In the genomic region with DNA sequence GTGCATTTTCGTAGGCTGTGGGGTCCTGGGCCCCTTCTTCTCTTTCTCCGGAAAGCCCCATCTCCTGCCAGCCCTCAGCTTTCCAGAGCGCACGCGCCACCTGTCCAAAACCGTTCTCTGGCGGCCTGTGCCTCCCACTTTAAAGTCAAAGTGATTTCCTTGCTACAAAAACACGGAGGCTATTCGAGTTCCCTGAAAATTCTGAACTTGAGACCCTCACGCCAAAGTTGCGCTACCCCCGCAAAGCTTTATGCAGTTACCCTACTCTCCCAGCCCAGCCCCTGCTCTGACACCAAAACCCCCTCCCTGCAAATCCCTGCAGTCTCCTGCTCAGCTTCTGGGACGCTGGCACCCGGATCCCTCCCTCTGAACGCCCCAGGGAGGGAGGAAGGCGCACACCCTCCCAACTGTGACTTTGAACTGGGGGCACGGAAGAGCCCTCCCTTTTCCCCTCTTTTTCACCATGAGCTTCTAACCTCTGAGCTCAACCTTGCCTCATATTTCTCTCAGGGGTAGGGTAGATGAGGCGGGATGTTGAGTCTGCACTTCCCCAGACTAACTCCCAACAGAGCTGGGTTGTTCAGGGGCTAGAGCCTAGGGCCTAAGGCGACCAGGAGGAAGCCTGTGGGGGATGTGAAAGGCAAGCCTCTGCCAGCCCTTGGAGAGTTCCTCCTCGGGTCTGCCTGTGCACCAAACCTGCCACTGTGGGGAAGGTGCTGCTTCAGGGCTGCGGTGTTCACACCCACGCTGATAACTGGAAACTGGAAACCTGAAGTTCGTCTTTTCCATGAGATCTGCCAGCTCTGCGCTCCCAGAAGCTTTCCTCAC, we compare ENCODE assay signal across 1 cellular context.
TF ChIP-seq lines count a peak whose summit lies in the region.

No MANE protein-coding gene starts in this region.

TF ChIP-seq in SK-N-SH, 30 proteins besides CTCF, POLR2A, EP300 and RAD21:
- no peak for TF ChIP-seq JUND (IDR thresholded peaks at IDR 0.05)
- TF ChIP-seq, protein P1, sequence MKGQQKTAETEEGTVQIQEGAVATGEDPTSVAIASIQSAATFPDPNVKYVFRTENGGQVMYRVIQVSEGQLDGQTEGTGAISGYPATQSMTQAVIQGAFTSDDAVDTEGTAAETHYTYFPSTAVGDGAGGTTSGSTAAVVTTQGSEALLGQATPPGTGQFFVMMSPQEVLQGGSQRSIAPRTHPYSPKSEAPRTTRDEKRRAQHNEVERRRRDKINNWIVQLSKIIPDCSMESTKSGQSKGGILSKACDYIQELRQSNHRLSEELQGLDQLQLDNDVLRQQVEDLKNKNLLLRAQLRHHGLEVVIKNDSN (IDR thresholded peaks at IDR 0.05; ENCODE audit: borderline replicate concordance, low read depth), result no peak
- no peak for TF ChIP-seq TCF12 (IDR thresholded peaks at IDR 0.05)
- no peak for TF ChIP-seq MEF2A (IDR thresholded peaks at IDR 0.05; ENCODE audit: borderline replicate concordance, low read depth)
- no peak for TF ChIP-seq MAX (IDR thresholded peaks at IDR 0.05; ENCODE audit: low read depth)
- no peak for TF ChIP-seq RXRA (IDR thresholded peaks at IDR 0.05; ENCODE audit: borderline replicate concordance, low read depth)
- no peak for TF ChIP-seq FOXJ3 (CRISPR knock-in tag; IDR thresholded peaks at IDR 0.05)
- TF ChIP-seq POLR2AphosphoS5 (IDR thresholded peaks at IDR 0.05; ENCODE audit: low read depth, low read length), result no peak
- TF ChIP-seq, protein P2, sequence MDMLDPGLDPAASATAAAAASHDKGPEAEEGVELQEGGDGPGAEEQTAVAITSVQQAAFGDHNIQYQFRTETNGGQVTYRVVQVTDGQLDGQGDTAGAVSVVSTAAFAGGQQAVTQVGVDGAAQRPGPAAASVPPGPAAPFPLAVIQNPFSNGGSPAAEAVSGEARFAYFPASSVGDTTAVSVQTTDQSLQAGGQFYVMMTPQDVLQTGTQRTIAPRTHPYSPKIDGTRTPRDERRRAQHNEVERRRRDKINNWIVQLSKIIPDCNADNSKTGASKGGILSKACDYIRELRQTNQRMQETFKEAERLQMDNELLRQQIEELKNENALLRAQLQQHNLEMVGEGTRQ (IDR thresholded peaks at IDR 0.05; ENCODE audit: borderline replicate concordance, low read depth, low read length), result no peak
- no peak for TF ChIP-seq SMC3 (IDR thresholded peaks at IDR 0.05; ENCODE audit: low read depth, low read length)
- no peak for TF ChIP-seq PBX3 (IDR thresholded peaks at IDR 0.05)
- no peak for TF ChIP-seq YY1 (IDR thresholded peaks at IDR 0.05; ENCODE audit: low read depth)
- TF ChIP-seq GATA2 (CRISPR knock-in tag; IDR thresholded peaks at IDR 0.05), result no peak
- no peak for TF ChIP-seq EZH2phosphoT487 (IDR thresholded peaks at IDR 0.05; ENCODE audit: borderline replicate concordance, low read depth)
- TF ChIP-seq SIN3A (IDR thresholded peaks at IDR 0.05; ENCODE audit: borderline replicate concordance, low read depth, low read length), result no peak
- TF ChIP-seq CHD2 (IDR thresholded peaks at IDR 0.05; ENCODE audit: low read length, partially characterized antibody), result no peak
- no peak for TF ChIP-seq GABPA (IDR thresholded peaks at IDR 0.05; ENCODE audit: low read depth)
- no peak for TF ChIP-seq REST (IDR thresholded peaks at IDR 0.05; ENCODE audit: low read depth, low read length)
